ENCODE assay signal across 2 cellular contexts in the genomic region with DNA sequence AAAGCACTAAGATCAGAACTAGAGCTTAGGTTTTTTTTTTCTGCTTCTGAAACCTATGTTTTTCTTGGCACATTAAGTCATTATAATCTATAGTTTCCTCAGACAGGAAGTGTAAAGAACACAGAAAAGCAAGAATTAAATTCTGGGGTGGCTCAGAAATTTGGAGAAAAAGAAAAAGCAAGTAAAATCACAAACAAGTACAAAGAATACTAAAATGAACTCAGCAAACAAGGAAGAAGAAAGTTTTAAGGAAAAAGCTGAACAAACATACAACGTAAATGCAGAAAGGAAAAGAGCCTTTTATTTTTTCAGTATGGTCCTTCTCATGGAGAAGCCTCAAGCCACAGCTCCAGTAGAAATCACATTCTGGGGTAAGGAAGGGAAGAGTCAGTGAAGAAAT.
TF ChIP-seq lines count a peak whose summit lies in the region.

No MANE protein-coding gene starts in this region.

TF ChIP-seq in SK-N-SH, 30 proteins besides CTCF, POLR2A, EP300 and RAD21:
- TF ChIP-seq RFX5 (IDR thresholded peaks at IDR 0.05; ENCODE audit: low read length): no peak
- TF ChIP-seq FOXJ3 (CRISPR knock-in tag; IDR thresholded peaks at IDR 0.05): no peak
- TF ChIP-seq GABPA (IDR thresholded peaks at IDR 0.05; ENCODE audit: low read depth): no peak
- TF ChIP-seq TCF12 (IDR thresholded peaks at IDR 0.05): no peak; the same call in 1 of the 2 replicates
- TF ChIP-seq SMC3 (IDR thresholded peaks at IDR 0.05; ENCODE audit: low read depth, low read length): no peak
- TF ChIP-seq, protein P1, sequence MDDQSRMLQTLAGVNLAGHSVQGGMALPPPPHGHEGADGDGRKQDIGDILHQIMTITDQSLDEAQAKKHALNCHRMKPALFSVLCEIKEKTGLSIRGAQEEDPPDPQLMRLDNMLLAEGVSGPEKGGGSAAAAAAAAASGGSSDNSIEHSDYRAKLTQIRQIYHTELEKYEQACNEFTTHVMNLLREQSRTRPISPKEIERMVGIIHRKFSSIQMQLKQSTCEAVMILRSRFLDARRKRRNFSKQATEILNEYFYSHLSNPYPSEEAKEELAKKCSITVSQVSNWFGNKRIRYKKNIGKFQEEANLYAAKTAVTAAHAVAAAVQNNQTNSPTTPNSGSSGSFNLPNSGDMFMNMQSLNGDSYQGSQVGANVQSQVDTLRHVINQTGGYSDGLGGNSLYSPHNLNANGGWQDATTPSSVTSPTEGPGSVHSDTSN (IDR thresholded peaks at IDR 0.05): no peak
- TF ChIP-seq, protein P2, sequence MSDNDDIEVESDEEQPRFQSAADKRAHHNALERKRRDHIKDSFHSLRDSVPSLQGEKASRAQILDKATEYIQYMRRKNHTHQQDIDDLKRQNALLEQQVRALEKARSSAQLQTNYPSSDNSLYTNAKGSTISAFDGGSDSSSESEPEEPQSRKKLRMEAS (IDR thresholded peaks at IDR 0.05; ENCODE audit: low read depth): no peak
- TF ChIP-seq MXI1 (IDR thresholded peaks at IDR 0.05; ENCODE audit: low read depth, low read length): no peak
- TF ChIP-seq ELF1 (IDR thresholded peaks at IDR 0.05): no peak
- no peak for TF ChIP-seq CHD2 (IDR thresholded peaks at IDR 0.05; ENCODE audit: low read length, partially characterized antibody)
- TF ChIP-seq, protein P3, sequence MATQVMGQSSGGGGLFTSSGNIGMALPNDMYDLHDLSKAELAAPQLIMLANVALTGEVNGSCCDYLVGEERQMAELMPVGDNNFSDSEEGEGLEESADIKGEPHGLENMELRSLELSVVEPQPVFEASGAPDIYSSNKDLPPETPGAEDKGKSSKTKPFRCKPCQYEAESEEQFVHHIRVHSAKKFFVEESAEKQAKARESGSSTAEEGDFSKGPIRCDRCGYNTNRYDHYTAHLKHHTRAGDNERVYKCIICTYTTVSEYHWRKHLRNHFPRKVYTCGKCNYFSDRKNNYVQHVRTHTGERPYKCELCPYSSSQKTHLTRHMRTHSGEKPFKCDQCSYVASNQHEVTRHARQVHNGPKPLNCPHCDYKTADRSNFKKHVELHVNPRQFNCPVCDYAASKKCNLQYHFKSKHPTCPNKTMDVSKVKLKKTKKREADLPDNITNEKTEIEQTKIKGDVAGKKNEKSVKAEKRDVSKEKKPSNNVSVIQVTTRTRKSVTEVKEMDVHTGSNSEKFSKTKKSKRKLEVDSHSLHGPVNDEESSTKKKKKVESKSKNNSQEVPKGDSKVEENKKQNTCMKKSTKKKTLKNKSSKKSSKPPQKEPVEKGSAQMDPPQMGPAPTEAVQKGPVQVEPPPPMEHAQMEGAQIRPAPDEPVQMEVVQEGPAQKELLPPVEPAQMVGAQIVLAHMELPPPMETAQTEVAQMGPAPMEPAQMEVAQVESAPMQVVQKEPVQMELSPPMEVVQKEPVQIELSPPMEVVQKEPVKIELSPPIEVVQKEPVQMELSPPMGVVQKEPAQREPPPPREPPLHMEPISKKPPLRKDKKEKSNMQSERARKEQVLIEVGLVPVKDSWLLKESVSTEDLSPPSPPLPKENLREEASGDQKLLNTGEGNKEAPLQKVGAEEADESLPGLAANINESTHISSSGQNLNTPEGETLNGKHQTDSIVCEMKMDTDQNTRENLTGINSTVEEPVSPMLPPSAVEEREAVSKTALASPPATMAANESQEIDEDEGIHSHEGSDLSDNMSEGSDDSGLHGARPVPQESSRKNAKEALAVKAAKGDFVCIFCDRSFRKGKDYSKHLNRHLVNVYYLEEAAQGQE (IDR thresholded peaks at IDR 0.05; ENCODE audit: low read depth, low read length): no peak
- TF ChIP-seq TAF1 (IDR thresholded peaks at IDR 0.05; ENCODE audit: borderline replicate concordance, low read depth, low read length): no peak
- TF ChIP-seq NRF1 (IDR thresholded peaks at IDR 0.05; ENCODE audit: low read depth, low read length): no peak
- TF ChIP-seq, protein P4, sequence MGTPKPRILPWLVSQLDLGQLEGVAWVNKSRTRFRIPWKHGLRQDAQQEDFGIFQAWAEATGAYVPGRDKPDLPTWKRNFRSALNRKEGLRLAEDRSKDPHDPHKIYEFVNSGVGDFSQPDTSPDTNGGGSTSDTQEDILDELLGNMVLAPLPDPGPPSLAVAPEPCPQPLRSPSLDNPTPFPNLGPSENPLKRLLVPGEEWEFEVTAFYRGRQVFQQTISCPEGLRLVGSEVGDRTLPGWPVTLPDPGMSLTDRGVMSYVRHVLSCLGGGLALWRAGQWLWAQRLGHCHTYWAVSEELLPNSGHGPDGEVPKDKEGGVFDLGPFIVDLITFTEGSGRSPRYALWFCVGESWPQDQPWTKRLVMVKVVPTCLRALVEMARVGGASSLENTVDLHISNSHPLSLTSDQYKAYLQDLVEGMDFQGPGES (IDR thresholded peaks at IDR 0.05; ENCODE audit: low read depth, low read length): no peak
- TF ChIP-seq YY1 (IDR thresholded peaks at IDR 0.05; ENCODE audit: low read depth): no peak
- no peak for TF ChIP-seq JUND (IDR thresholded peaks at IDR 0.05)
- TF ChIP-seq, protein P5, sequence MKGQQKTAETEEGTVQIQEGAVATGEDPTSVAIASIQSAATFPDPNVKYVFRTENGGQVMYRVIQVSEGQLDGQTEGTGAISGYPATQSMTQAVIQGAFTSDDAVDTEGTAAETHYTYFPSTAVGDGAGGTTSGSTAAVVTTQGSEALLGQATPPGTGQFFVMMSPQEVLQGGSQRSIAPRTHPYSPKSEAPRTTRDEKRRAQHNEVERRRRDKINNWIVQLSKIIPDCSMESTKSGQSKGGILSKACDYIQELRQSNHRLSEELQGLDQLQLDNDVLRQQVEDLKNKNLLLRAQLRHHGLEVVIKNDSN (IDR thresholded peaks at IDR 0.05; ENCODE audit: borderline replicate concordance, low read depth): no peak
- TF ChIP-seq POLR2AphosphoS5 (IDR thresholded peaks at IDR 0.05; ENCODE audit: low read depth, low read length): no peak
TF ChIP-seq in SK-N-SH: peak in this region for 0.

TF ChIP-seq in endothelial cell of umbilical vein, 7 proteins besides CTCF, POLR2A, EP300 and RAD21:
- TF ChIP-seq MYC (IDR thresholded peaks at IDR 0.05; ENCODE audit: low read depth, low read length) (no peak), EZH2 (IDR thresholded peaks at IDR 0.05; ENCODE audit: borderline replicate concordance, low read depth, low read length, severe bottlenecking) (no peak), JUN (IDR thresholded peaks at IDR 0.05; ENCODE audit: borderline replicate concordance, insufficient read depth, insufficient read length, low read depth) (no peak), GATA2 (IDR thresholded peaks at IDR 0.05; ENCODE audit: insufficient read depth, insufficient read length, low read depth, low read length) (no peak)
